In genomic region chr2:220704810-220705209, GRCh38 we compare ENCODE assay signal across 26 cellular contexts.
A peak's percentile ranks its signal among the peaks of the same experiment; 100 is the strongest.
DNase-seq lines count a peak whose midpoint lies in the region; ATAC-seq and TF ChIP-seq lines count a peak whose summit lies in the region.
"Had no signal": no experiment of that assay in that cellular context is flagged by ENCODE, and none has a peak within 500 bp of the region (broad histone marks: within the 10 kb centered on the region; RNA-seq: fewer than 3 reads in every experiment).

No MANE protein-coding gene starts in this region.

- peaks cover 4% of the 10 kb centered on the region; the same call in 1 of the 2 replicates for H3K4me1 ChIP-seq in PC-3 (ENCODE audit: insufficient read depth, low read length)
- H3K4me1 ChIP-seq: A549, BE2C, BLaER1, Caco-2 had no signal

- no peaks in the 10 kb centered on the region for H3K27me3 ChIP-seq in PC-3 (ENCODE audit: low read length)
- H3K27me3 ChIP-seq: BE2C; BLaER1; BLaER1 treated with 17β-estradiol and CSF1 and Interleukin-3, amounts not matched to agents 10 nM and 100 nM had no signal

- ATAC-seq in PC-3: peak; percentile 84
- ATAC-seq: A549; CD8-positive, alpha-beta T cell had no signal

- DNase-seq in PC-3 (peak; percentile 58), DMS79 (lab: John Stamatoyannopoulos, UW) (no peak)
- DNase-seq: 8988T; ACHN; AML-193; BE2C; C1 segment of cervical spinal cord; Caco-2; Calu3; CD4-positive, alpha-beta memory T cell; CD4-positive, alpha-beta T cell; CD4-positive, CD25-positive, alpha-beta regulatory T cell; CD8-positive, alpha-beta memory T cell; CD8-positive, alpha-beta T cell; COR-L47; DMS 273 treated with DMSO at 0.1 percent for 48 hours; DMS153; DMS53; DMS79 treated with DMSO at 0.1 percent for 48 hours; DND-41; EL had no signal

- no peak overlapping the region for H3K9ac ChIP-seq in PC-3 (ENCODE audit: low read length)
- H3K9ac ChIP-seq: BLaER1; BLaER1 treated with 17β-estradiol and CSF1 and Interleukin-3, amounts not matched to agents 10 nM and 100 nM had no signal

- H3K79me2 ChIP-seq in PC-3 (ENCODE audit: low read length): no peaks in the 10 kb centered on the region

- H3K4me3 ChIP-seq in PC-3 (ENCODE audit: low read length): no peak overlapping the region
- H3K4me3 ChIP-seq: A549; BLaER1; BLaER1 treated with 17β-estradiol and CSF1 and Interleukin-3, amounts not matched to agents 10 nM and 100 nM had no signal

- H3K36me3 ChIP-seq in PC-3 (ENCODE audit: low read depth, low read length): no peaks in the 10 kb centered on the region; the same call in 1 of the 2 replicates
- H3K36me3 ChIP-seq: BE2C; BLaER1; BLaER1 treated with 17β-estradiol and CSF1 and Interleukin-3, amounts not matched to agents 10 nM and 100 nM had no signal

- no peaks in the 10 kb centered on the region for H3K9me2 ChIP-seq in PC-3 (replicated peaks; ENCODE audit: low read length)

- POLR2A ChIA-PET in PC-3 (lab: Charles Lee; ENCODE audit: unreplicated experiment): no interaction called here

- H3F3A ChIP-seq in PC-3 (ENCODE audit: low read length, unreplicated experiment): no peaks in the 10 kb centered on the region

- TF ChIP-seq CTCF in PC-3 (conservative IDR thresholded peaks at IDR 0.05; ENCODE audit: low read depth, low read length): no peak

- intact Hi-C loops in PC-3 (cut with micrococcal nuclease): loop anchor here (5.0 kb wide), 1 partner anchor 72 kb away; no protein-coding TSS in a partner anchor

- no peak overlapping the region for H3K4me2 ChIP-seq in PC-3 (ENCODE audit: low read length)
- H3K4me2 ChIP-seq: A549; BLaER1; BLaER1 treated with 17β-estradiol and CSF1 and Interleukin-3, amounts not matched to agents 10 nM and 100 nM had no signal

- no peaks in the 10 kb centered on the region for H3K9me3 ChIP-seq in PC-3 (ENCODE audit: low read length)
- H3K9me3 ChIP-seq: A549, BE2C, BLaER1, Caco-2 had no signal

- H3K27ac ChIP-seq in PC-3 (ENCODE audit: low read length): peak overlapping the region; percentile 31
- H3K27ac ChIP-seq: 22Rv1; A549; BLaER1; BLaER1 treated with 17β-estradiol and CSF1 and Interleukin-3, amounts not matched to agents 10 nM and 100 nM; C4-2B had no signal

- BruUV-seq in PC-3 (replicated peaks; lab: Mats Ljungman, UMichigan): no TSS peak

- CTCF ChIA-PET in PC-3 (lab: Charles Lee): no interaction called here

- no peak overlapping the region for H2AFZ ChIP-seq in PC-3 (ENCODE audit: low read length)

- no peaks in the 10 kb centered on the region for H4K20me1 ChIP-seq in PC-3 (ENCODE audit: low read length)
- H4K20me1 ChIP-seq: BLaER1; BLaER1 treated with 17β-estradiol and CSF1 and Interleukin-3, amounts not matched to agents 10 nM and 100 nM had no signal
